8 cellular contexts compared by ENCODE assay signal in genomic region chr2:46749042-46749461, GRCh38. TPM values are rescaled to one million over a fixed set of nuclear protein-coding genes. Genes with fewer than 3 reads are reported as not detected.
A peak's percentile ranks its signal among the peaks of the same experiment; 100 is the strongest.
DNase-seq lines count a peak whose midpoint lies in the region; ATAC-seq, FAIRE-seq and TF ChIP-seq lines count a peak whose summit lies in the region.

No MANE protein-coding gene starts in this region.

- H4K20me1 ChIP-seq in keratinocyte (ENCODE audit: control insufficient read depth, extremely low read depth, insufficient read depth, low read length): no peaks in the 10 kb centered on the region

- 0 out of 2 replicates have a peak overlapping the region, but pooled peaks have one; percentile 5 for H3K27ac ChIP-seq in HL-60 (replicated peaks)
- peak overlapping the region; percentile 50 for H3K27ac ChIP-seq in keratinocyte (ENCODE audit: control insufficient read depth, insufficient read depth, low read length)
- no peak overlapping the region for H3K27ac ChIP-seq in dorsolateral prefrontal cortex

- H3K27me3 ChIP-seq in HL-60 (ENCODE audit: insufficient read depth, poor library complexity, severe bottlenecking) (no peaks in the 10 kb centered on the region), keratinocyte (ENCODE audit: control insufficient read depth, extremely low read depth, insufficient read depth, low read length) (no peaks in the 10 kb centered on the region), dorsolateral prefrontal cortex (no peaks in the 10 kb centered on the region)

- H3K9me3 ChIP-seq in keratinocyte (ENCODE audit: control insufficient read depth, low read depth, low read length): no peaks in the 10 kb centered on the region

- FAIRE-seq in keratinocyte (lab: Jason Lieb, UNC): peak; percentile 55

- dilution Hi-C loops in keratinocyte (cut with MboI; ENCODE audit: extremely low pct_ligation_motif_present, low sequenced_read_pairs): no loop called here

- H3K9me1 ChIP-seq in keratinocyte (ENCODE audit: control insufficient read depth, extremely low read depth, insufficient read depth, low read length): no peaks in the 10 kb centered on the region

- H3K9ac ChIP-seq in keratinocyte (ENCODE audit: control insufficient read depth, extremely low read depth, insufficient read depth, low read length): peak overlapping the region; percentile 9

- peak; percentile 36 for DNase-seq in ACHN
- DNase-seq in HL-60 (ENCODE audit: low read depth in 1 of 2, low spot score in 1 of 2): no peak
- peak; percentile 35 for DNase-seq in astrocyte of the cerebellum (ENCODE audit: low read depth)
- DNase-seq in keratinocyte (ENCODE audit: low read depth, low spot score): no peak
- no peak for DNase-seq in DMS79 (lab: John Stamatoyannopoulos, UW)
- DNase-seq in SIG-M5 treated with dmso at 0.1 percent for 504 hours (lab: John Stamatoyannopoulos, UW; ENCODE audit: unreplicated experiment): no peak
- DNase-seq in dorsolateral prefrontal cortex: no peak

- peaks cover 41% of the 10 kb centered on the region for H3K79me2 ChIP-seq in keratinocyte (ENCODE audit: control insufficient read depth, insufficient read depth, low read length)

- ATAC-seq in GM21526 (IDR thresholded peaks at IDR 0.05; ENCODE audit: low FRiP score, unreplicated experiment): no peak

- intact Hi-C loops in dorsolateral prefrontal cortex (cut with DNase I): no loop called here

- no peak overlapping the region for H2AFZ ChIP-seq in keratinocyte (ENCODE audit: control insufficient read depth, low read length)

- in situ Hi-C loops in ACHN (cut with HindIII; ENCODE audit: low pct_ligation_motif_present, low pct_unique_long_range_greater_than_20kb, low sequenced_read_pairs): no loop called here
- in situ Hi-C loops in astrocyte of the cerebellum (cut with HindIII; ENCODE audit: low sequenced_read_pairs): no loop called here

- TF ChIP-seq CTCF in HL-60 (IDR thresholded peaks at IDR 0.05; ENCODE audit: insufficient read depth, low read length): no peak
- TF ChIP-seq CTCF in astrocyte of the cerebellum (IDR thresholded peaks at IDR 0.05; ENCODE audit: low read depth, low read length, missing control alignments): no peak
- TF ChIP-seq CTCF in keratinocyte (optimal IDR thresholded peaks at IDR 0.05 in 1 of 3, IDR thresholded peaks at IDR 0.05 in 1 of 3, conservative IDR thresholded peaks at IDR 0.05 in 1 of 3; ENCODE audit: extremely low read depth in 1 of 3, insufficient read depth in 2 of 3, low read length in 3 of 3): no peak
- no peak for TF ChIP-seq CTCF in dorsolateral prefrontal cortex (IDR thresholded peaks at IDR 0.05 in 54 of 56, conservative IDR thresholded peaks at IDR 0.05 in 2 of 56; ENCODE audit: low read depth in 1 of 56, partially characterized antibody in 56 of 56)

- H3K4me2 ChIP-seq in keratinocyte (ENCODE audit: control insufficient read depth, extremely low read depth, insufficient read depth, low read depth, low read length): peak overlapping the region; percentile 74

- peaks cover 23% of the 10 kb centered on the region for H3K4me1 ChIP-seq in keratinocyte (ENCODE audit: control insufficient read depth, extremely low read depth, insufficient read depth, low read length)

- H3K4me3 ChIP-seq in HL-60 (replicated peaks; ENCODE audit: insufficient read depth, low read length): no peak overlapping the region
- no peak overlapping the region for H3K4me3 ChIP-seq in astrocyte of the cerebellum (ENCODE audit: low read depth, low read length)
- H3K4me3 ChIP-seq in keratinocyte (ENCODE audit: control insufficient read depth in 2 of 3, extremely low read depth in 1 of 3, insufficient read depth in 2 of 3, low read depth in 1 of 3, low read length in 3 of 3): peak overlapping the region in 2 of 3 experiments; percentile 42
- no peak overlapping the region for H3K4me3 ChIP-seq in dorsolateral prefrontal cortex

- H3K36me3 ChIP-seq in keratinocyte (ENCODE audit: control insufficient read depth in 2 of 2, extremely low read depth in 1 of 2, insufficient read depth in 2 of 2, low read length in 2 of 2): no peaks in the 10 kb centered on the region

RNA-seq across cellular contexts. Expression of gene SOCS5, which starts 50.0 kb away (rescaled TPM):
- polyA plus RNA-seq in keratinocyte: 6.8 to 11.1 TPM (median 8.3 TPM) in 3 replicates
- 7.2 TPM for polyA plus RNA-seq in keratinocyte (2011; ENCODE audit: low read depth)
- polyA plus RNA-seq in keratinocyte (2011; cell fraction: cytosol; rRNA removed): 4.8 and 9.1 TPM in 2 replicates
- polyA plus RNA-seq in keratinocyte (2011; cell fraction: nucleus; rRNA removed): 8.8 and 10.6 TPM in 2 replicates
- 5.8 and 7.5 TPM in 2 replicates for polyA plus RNA-seq in keratinocyte (2012; ENCODE audit: low replicate concordance)
- 6.2 to 17.9 TPM (median 11.2 TPM) in 3 replicates for polyA minus RNA-seq in keratinocyte
- 7.3 TPM for polyA minus RNA-seq in keratinocyte (2011; cell fraction: cytosol; rRNA and poly(A)+ RNA removed)
- 7.5 and 12.9 TPM in 2 replicates for polyA minus RNA-seq in keratinocyte (2011; cell fraction: nucleus; rRNA and poly(A)+ RNA removed)
- total RNA-seq in dorsolateral prefrontal cortex: 10 to 100 TPM; 22.0 to 43.2 (median 31.1) TPM

Comparison
In these comparisons a context has a peak if more than half of its experiments do, and no peak if none do; other contexts are left out.
1. DNase-seq: peak in ACHN (single experiment) and astrocyte of the cerebellum (single experiment); none in HL-60 (0 of 2), keratinocyte (single experiment), DMS79 (single experiment), SIG-M5 treated with dmso at 0.1 percent for 504 hours (single experiment) and dorsolateral prefrontal cortex (0 of 10).
2. H3K27ac ChIP-seq: peak in HL-60 (single experiment) and keratinocyte (single experiment); none in dorsolateral prefrontal cortex (0 of 59).
3. H3K4me3 ChIP-seq: peak in keratinocyte (2 of 3); none in HL-60 (single experiment), astrocyte of the cerebellum (single experiment) and dorsolateral prefrontal cortex (0 of 59).